In the genomic region with DNA sequence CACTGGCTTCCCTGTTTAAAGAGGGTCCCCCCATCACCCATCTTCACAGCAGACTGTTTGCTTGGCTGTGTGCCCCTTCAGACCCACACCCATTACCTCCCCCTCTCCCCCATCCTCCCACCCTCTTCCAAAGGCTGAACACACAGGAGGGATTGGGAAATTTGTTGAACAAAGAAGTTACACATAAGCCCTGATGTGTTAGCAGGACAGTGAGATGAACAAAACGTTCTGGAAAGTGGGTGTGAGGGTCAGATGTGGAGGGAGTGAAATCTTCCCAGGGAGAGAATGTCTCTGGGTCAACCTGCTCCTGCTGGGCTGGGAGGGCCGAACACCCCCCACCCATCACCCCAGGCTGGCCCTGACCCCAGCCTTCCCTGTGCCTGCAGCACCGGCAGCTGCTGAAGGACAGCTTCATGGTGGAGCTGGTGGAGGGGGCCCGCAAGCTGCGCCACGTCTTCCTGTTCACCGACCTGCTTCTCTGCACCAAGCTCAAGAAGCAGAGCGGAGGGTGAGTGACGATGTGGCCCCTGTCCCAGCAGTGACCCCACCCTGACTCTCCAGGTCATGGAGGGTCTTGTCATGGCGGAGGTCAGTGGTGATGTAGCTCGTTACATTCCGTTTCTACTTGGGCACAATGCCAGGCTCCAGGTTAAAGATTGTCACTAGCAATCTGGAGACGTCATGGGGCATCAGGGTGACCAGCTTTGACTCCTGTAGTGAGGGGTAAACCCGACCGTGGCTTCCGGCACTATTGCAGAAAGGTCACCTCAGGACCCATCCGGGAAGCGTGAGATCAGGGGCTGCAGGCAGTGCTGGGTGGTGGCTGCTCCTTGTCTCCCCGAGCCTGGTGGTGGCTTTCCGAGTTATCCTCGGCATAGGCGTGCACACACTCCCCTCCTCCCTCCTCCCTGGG, we compare ENCODE assay signal across 2 cellular contexts.
TF ChIP-seq lines count a peak whose summit lies in the region.

No MANE protein-coding gene starts in this region.

TF ChIP-seq in K562, 482 proteins besides CTCF, POLR2A, EP300 and RAD21 (continues in another document):
- peak; percentile 15 for TF ChIP-seq RB1 (IDR thresholded peaks at IDR 0.05; ENCODE audit: low read depth)
- TF ChIP-seq ZNF224 (CRISPR knock-in tag; IDR thresholded peaks at IDR 0.05), result no peak
- TF ChIP-seq HEY1 (CRISPR knock-in tag; IDR thresholded peaks at IDR 0.05; ENCODE audit: borderline replicate concordance), result no peak
- TF ChIP-seq BDP1 (IDR thresholded peaks at IDR 0.05; ENCODE audit: insufficient read depth, insufficient read length), result no peak
- TF ChIP-seq GTF2F1 (IDR thresholded peaks at IDR 0.05; ENCODE audit: low read depth, low read length), result 0 out of 2 replicates have a peak, but pooled peaks have one; percentile 13
- no peak for TF ChIP-seq ZNF384 (IDR thresholded peaks at IDR 0.05; ENCODE audit: low read depth, low read length)
- TF ChIP-seq, protein P1, sequence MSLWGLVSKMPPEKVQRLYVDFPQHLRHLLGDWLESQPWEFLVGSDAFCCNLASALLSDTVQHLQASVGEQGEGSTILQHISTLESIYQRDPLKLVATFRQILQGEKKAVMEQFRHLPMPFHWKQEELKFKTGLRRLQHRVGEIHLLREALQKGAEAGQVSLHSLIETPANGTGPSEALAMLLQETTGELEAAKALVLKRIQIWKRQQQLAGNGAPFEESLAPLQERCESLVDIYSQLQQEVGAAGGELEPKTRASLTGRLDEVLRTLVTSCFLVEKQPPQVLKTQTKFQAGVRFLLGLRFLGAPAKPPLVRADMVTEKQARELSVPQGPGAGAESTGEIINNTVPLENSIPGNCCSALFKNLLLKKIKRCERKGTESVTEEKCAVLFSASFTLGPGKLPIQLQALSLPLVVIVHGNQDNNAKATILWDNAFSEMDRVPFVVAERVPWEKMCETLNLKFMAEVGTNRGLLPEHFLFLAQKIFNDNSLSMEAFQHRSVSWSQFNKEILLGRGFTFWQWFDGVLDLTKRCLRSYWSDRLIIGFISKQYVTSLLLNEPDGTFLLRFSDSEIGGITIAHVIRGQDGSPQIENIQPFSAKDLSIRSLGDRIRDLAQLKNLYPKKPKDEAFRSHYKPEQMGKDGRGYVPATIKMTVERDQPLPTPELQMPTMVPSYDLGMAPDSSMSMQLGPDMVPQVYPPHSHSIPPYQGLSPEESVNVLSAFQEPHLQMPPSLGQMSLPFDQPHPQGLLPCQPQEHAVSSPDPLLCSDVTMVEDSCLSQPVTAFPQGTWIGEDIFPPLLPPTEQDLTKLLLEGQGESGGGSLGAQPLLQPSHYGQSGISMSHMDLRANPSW (CRISPR knock-in tag; IDR thresholded peaks at IDR 0.05), result no peak
- TF ChIP-seq HDAC6 (IDR thresholded peaks at IDR 0.05; ENCODE audit: low read depth, low read length), result no peak
- no peak for TF ChIP-seq ZZZ3 (IDR thresholded peaks at IDR 0.05)
- no peak for TF ChIP-seq EHMT2 (IDR thresholded peaks at IDR 0.05)
- no peak for TF ChIP-seq KDM2B (CRISPR knock-in tag; IDR thresholded peaks at IDR 0.05)
- TF ChIP-seq SPI1 (IDR thresholded peaks at IDR 0.05; ENCODE audit: borderline replicate concordance, low read depth, low read length), result 0 out of 2 replicates have a peak, but pooled peaks have one; percentile 1
- TF ChIP-seq YY1 (IDR thresholded peaks at IDR 0.05; ENCODE audit: borderline replicate concordance in 1 of 3, control insufficient read depth in 1 of 3, extremely low read depth in 1 of 3, insufficient read depth in 3 of 3, insufficient read length in 1 of 3, insufficient replicate concordance in 2 of 3, low read depth in 1 of 3, low read length in 2 of 3), result peak in 1 of 3 experiments; percentile 5
- TF ChIP-seq FOXP1 (CRISPR knock-in tag; IDR thresholded peaks at IDR 0.05), result no peak
- no peak for TF ChIP-seq GTF2E2 (tag; IDR thresholded peaks at IDR 0.05)
- TF ChIP-seq SMAD1 (IDR thresholded peaks at IDR 0.05; ENCODE audit: low read depth, low read length, partially characterized antibody), result peak; percentile 51
- TF ChIP-seq SREBF1 (IDR thresholded peaks at IDR 0.05; ENCODE audit: borderline replicate concordance, low read depth, low read length), result 0 out of 2 replicates have a peak, but pooled peaks have one; percentile 7
- no peak for TF ChIP-seq RFX1 (IDR thresholded peaks at IDR 0.05)
- no peak for TF ChIP-seq ZHX1 (conservative IDR thresholded peaks at IDR 0.05; ENCODE audit: low read length)
- TF ChIP-seq POLR3G (IDR thresholded peaks at IDR 0.05; ENCODE audit: extremely low read depth, insufficient read length, insufficient replicate concordance), result no peak
- TF ChIP-seq GATAD2A (IDR thresholded peaks at IDR 0.05), result peak; percentile 64; the same call in 1 of the 2 replicates
- TF ChIP-seq FOSL1 (tag; conservative IDR thresholded peaks at IDR 0.05), result no peak
- TF ChIP-seq PHF21A (IDR thresholded peaks at IDR 0.05; ENCODE audit: borderline replicate concordance, low read depth), result 0 out of 2 replicates have a peak, but pooled peaks have one; percentile 30
- 0 out of 2 replicates have a peak, but pooled peaks have one; percentile 14 for TF ChIP-seq HMGXB4 (CRISPR knock-in tag; IDR thresholded peaks at IDR 0.05)
- 0 out of 2 replicates have a peak, but pooled peaks have one; percentile 18 for TF ChIP-seq MAFK (IDR thresholded peaks at IDR 0.05; ENCODE audit: low read length)

TF ChIP-seq in HepG2, 621 proteins besides CTCF, POLR2A, EP300 and RAD21 (continues in another document):
- TF ChIP-seq, protein P2, sequence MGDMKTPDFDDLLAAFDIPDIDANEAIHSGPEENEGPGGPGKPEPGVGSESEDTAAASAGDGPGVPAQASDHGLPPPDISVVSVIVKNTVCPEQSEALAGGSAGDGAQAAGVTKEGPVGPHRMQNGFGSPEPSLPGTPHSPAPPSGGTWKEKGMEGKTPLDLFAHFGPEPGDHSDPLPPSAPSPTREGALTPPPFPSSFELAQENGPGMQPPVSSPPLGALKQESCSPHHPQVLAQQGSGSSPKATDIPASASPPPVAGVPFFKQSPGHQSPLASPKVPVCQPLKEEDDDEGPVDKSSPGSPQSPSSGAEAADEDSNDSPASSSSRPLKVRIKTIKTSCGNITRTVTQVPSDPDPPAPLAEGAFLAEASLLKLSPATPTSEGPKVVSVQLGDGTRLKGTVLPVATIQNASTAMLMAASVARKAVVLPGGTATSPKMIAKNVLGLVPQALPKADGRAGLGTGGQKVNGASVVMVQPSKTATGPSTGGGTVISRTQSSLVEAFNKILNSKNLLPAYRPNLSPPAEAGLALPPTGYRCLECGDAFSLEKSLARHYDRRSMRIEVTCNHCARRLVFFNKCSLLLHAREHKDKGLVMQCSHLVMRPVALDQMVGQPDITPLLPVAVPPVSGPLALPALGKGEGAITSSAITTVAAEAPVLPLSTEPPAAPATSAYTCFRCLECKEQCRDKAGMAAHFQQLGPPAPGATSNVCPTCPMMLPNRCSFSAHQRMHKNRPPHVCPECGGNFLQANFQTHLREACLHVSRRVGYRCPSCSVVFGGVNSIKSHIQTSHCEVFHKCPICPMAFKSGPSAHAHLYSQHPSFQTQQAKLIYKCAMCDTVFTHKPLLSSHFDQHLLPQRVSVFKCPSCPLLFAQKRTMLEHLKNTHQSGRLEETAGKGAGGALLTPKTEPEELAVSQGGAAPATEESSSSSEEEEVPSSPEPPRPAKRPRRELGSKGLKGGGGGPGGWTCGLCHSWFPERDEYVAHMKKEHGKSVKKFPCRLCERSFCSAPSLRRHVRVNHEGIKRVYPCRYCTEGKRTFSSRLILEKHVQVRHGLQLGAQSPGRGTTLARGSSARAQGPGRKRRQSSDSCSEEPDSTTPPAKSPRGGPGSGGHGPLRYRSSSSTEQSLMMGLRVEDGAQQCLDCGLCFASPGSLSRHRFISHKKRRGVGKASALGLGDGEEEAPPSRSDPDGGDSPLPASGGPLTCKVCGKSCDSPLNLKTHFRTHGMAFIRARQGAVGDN (CRISPR knock-in tag; IDR thresholded peaks at IDR 0.05), result peak; percentile 79
- TF ChIP-seq, protein P3, sequence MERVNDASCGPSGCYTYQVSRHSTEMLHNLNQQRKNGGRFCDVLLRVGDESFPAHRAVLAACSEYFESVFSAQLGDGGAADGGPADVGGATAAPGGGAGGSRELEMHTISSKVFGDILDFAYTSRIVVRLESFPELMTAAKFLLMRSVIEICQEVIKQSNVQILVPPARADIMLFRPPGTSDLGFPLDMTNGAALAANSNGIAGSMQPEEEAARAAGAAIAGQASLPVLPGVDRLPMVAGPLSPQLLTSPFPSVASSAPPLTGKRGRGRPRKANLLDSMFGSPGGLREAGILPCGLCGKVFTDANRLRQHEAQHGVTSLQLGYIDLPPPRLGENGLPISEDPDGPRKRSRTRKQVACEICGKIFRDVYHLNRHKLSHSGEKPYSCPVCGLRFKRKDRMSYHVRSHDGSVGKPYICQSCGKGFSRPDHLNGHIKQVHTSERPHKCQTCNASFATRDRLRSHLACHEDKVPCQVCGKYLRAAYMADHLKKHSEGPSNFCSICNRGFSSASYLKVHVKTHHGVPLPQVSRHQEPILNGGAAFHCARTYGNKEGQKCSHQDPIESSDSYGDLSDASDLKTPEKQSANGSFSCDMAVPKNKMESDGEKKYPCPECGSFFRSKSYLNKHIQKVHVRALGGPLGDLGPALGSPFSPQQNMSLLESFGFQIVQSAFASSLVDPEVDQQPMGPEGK (CRISPR knock-in tag; IDR thresholded peaks at IDR 0.05), result peak; percentile 87
- TF ChIP-seq ARID5B (CRISPR knock-in tag; IDR thresholded peaks at IDR 0.05), result peak; percentile 63; the same call in 1 of the 2 replicates
- no peak for TF ChIP-seq ZNF780A (CRISPR knock-in tag; IDR thresholded peaks at IDR 0.05)
- peak; percentile 21; the same call in 1 of the 2 replicates for TF ChIP-seq GABPB1 (CRISPR knock-in tag; IDR thresholded peaks at IDR 0.05)
- peak; percentile 40; the same call in 1 of the 2 replicates for TF ChIP-seq NR2C2 (CRISPR knock-in tag; IDR thresholded peaks at IDR 0.05; ENCODE audit: borderline replicate concordance)
- TF ChIP-seq HNF1A (IDR thresholded peaks at IDR 0.05; ENCODE audit: low read depth), result no peak
- TF ChIP-seq HNF1A (CRISPR knock-in tag; IDR thresholded peaks at IDR 0.05; ENCODE audit: borderline replicate concordance), result peak; percentile 39; the same call in 1 of the 2 replicates
- peak; percentile 79; the same call in 1 of the 2 replicates for TF ChIP-seq SOX5 (CRISPR knock-in tag; IDR thresholded peaks at IDR 0.05; ENCODE audit: borderline replicate concordance)
- TF ChIP-seq SAP130 (CRISPR knock-in tag; IDR thresholded peaks at IDR 0.05; ENCODE audit: low read depth), result peak; percentile 50
- TF ChIP-seq, protein P4, sequence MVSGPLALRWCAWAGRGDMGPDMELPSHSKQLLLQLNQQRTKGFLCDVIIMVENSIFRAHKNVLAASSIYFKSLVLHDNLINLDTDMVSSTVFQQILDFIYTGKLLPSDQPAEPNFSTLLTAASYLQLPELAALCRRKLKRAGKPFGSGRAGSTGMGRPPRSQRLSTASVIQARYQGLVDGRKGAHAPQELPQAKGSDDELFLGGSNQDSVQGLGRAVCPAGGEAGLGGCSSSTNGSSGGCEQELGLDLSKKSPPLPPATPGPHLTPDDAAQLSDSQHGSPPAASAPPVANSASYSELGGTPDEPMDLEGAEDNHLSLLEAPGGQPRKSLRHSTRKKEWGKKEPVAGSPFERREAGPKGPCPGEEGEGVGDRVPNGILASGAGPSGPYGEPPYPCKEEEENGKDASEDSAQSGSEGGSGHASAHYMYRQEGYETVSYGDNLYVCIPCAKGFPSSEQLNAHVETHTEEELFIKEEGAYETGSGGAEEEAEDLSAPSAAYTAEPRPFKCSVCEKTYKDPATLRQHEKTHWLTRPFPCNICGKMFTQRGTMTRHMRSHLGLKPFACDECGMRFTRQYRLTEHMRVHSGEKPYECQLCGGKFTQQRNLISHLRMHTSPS (CRISPR knock-in tag; IDR thresholded peaks at IDR 0.05; ENCODE audit: low read depth), result peak; percentile 26; the same call in 1 of the 2 replicates
- no peak for TF ChIP-seq ZNF337 (CRISPR knock-in tag; IDR thresholded peaks at IDR 0.05; ENCODE audit: borderline replicate concordance, low read depth)
